Comparison of ENCODE assay signal across 13 cellular contexts in genomic region chr22:21591695-21592094, GRCh38. TPM values are rescaled to one million over a fixed set of nuclear protein-coding genes. Genes with fewer than 3 reads are reported as not detected.
DNase-seq lines count a peak whose midpoint lies in the region; ATAC-seq and TF ChIP-seq lines count a peak whose summit lies in the region.
"Had no signal": no experiment of that assay in that cellular context is flagged by ENCODE, and none has a peak within 500 bp of the region (broad histone marks: within the 10 kb centered on the region; RNA-seq: fewer than 3 reads in every experiment).

No MANE protein-coding gene starts in this region.

- TF ChIP-seq CTCF in C4-2B (conservative IDR thresholded peaks at IDR 0.05) (no peak), natural killer cell (IDR thresholded peaks at IDR 0.05) (no peak), uterus (IDR thresholded peaks at IDR 0.05) (no peak)

- no peak for TF ChIP-seq POLR2A in uterus (IDR thresholded peaks at IDR 0.05)

- H3K27ac Mint-ChIP-seq in central memory CD8-positive, alpha-beta T cell (ENCODE audit: low read depth), result peak overlapping the region; percentile 83
- peak overlapping the region; percentile 60 to 80 for H3K27ac Mint-ChIP-seq in natural killer cell

- intact Hi-C loops in natural killer cell (cut with micrococcal nuclease), result no loop called here
- intact Hi-C loops in uterus (cut with DNase I; ENCODE audit: low total_unique reads), result no loop called here

- ATAC-seq in central memory CD8-positive, alpha-beta T cell (replicated peaks; ENCODE audit: extremely low read depth, poor library complexity, severe bottlenecking), result no peak
- no peak for ATAC-seq in natural killer cell

- peaks cover 0 to 3% of the 10 kb centered on the region in 2 donors for H3K4me1 ChIP-seq in uterus

- no peaks in the 10 kb centered on the region for H3K27me3 Mint-ChIP-seq in central memory CD8-positive, alpha-beta T cell
- no peaks in the 10 kb centered on the region for H3K27me3 Mint-ChIP-seq in natural killer cell (ENCODE audit: low read depth in 2 of 2)

- peaks cover 36% of the 10 kb centered on the region for H3K36me3 Mint-ChIP-seq in central memory CD8-positive, alpha-beta T cell (ENCODE audit: insufficient read depth)
- no peaks in the 10 kb centered on the region for H3K36me3 Mint-ChIP-seq in natural killer cell

- H3K9me3 ChIP-seq in uterus, result no peaks in the 10 kb centered on the region

- H3K36me3 ChIP-seq in uterus, result no peaks in the 10 kb centered on the region

- no peaks in the 10 kb centered on the region for H3K9me3 Mint-ChIP-seq in central memory CD8-positive, alpha-beta T cell
- no peaks in the 10 kb centered on the region for H3K9me3 Mint-ChIP-seq in natural killer cell

- H3K4me1 Mint-ChIP-seq in central memory CD8-positive, alpha-beta T cell, result peaks cover 76% of the 10 kb centered on the region
- peaks cover 68 to 70% of the 10 kb centered on the region in 2 donors for H3K4me1 Mint-ChIP-seq in natural killer cell

- peak overlapping the region; percentile 29 for H3K4me3 Mint-ChIP-seq in central memory CD8-positive, alpha-beta T cell
- no peak overlapping the region for H3K4me3 Mint-ChIP-seq in natural killer cell

- H3K4me3 ChIP-seq in uterus, result no peak overlapping the region
- H3K4me3 ChIP-seq: GM23248 had no signal

- H3K27ac ChIP-seq in C4-2B (peak overlapping the region; percentile 22; the same call in 1 of the 2 replicates), uterus (no peak overlapping the region)
- H3K27ac ChIP-seq: GM23248, HL-60 had no signal

- H3K27me3 ChIP-seq in uterus, result no peaks in the 10 kb centered on the region

- DNase-seq in NCI-H2029 (lab: John Stamatoyannopoulos, UW), result peak; percentile 20
- DNase-seq in central memory CD8-positive, alpha-beta T cell (ENCODE audit: low spot score in 2 of 2), result no peak
- no peak for DNase-seq in natural killer cell
- no peak for DNase-seq in uterus
- no peak for DNase-seq in NCI-H774 (lab: John Stamatoyannopoulos, UW)
- no peak for DNase-seq in stimulated activated CD4-positive, alpha-beta T cell treated with anti-CD3 and anti-CD28 coated beads, Interleukin-2, amount 100 ng/mL, for 24 hours
- no peak for DNase-seq in stimulated activated CD4-positive, alpha-beta T cell treated with anti-CD3 and anti-CD28 coated beads, Interleukin-12 subunit alpha, Interleukin-12 subunit beta, amount 100 ng/mL, for 4 hours
- DNase-seq: GM23248, MM.1S, NCI-H226 had no signal

RNA-seq across cellular contexts. Expression of gene UBE2L3, which starts 24.2 kb away (rescaled TPM):
- 10 to 100 TPM; 30.7 to 39.8 (median 39.7) TPM for total RNA-seq in natural killer cell
- total RNA-seq in uterus, result 10 to 100 TPM; 12.1 to 41.6 (median 24.1) TPM

RNA-seq across cellular contexts. Expression of gene YDJC, which starts 38.1 kb away (rescaled TPM):
- total RNA-seq in natural killer cell, result 10 to 100 TPM; 20.5 to 24.4 (median 21.6) TPM
- 10 to 100 TPM; 10.9 to 42.5 (median 16.0) TPM for total RNA-seq in uterus

RNA-seq across cellular contexts. Expression of gene RIMBP3C, which starts 40.4 kb away (rescaled TPM):
- total RNA-seq in natural killer cell (1 to 10 TPM in 1 of 3 donors, under 1 TPM in 2; 0.35 to 1.0 (median 0.38) TPM), uterus (not detected)

RNA-seq across cellular contexts. Expression of gene CCDC116, which starts 40.9 kb away (rescaled TPM):
- total RNA-seq in natural killer cell (under 1 TPM in 1 of 3 donors, not detected in 2; 0.43 TPM), uterus (1 to 10 TPM in 2 of 4 donors, not detected in 2; 1.5 to 3.5 TPM)
- total RNA-seq: bronchial epithelial cell had no signal

RNA-seq across cellular contexts. Expression of gene SDF2L1, which starts 50.4 kb away (rescaled TPM):
- 10 to 100 TPM; 38.3 to 55.8 (median 40.3) TPM for total RNA-seq in natural killer cell
- 10 to 100 TPM in 2 of 4 donors, 1 to 10 TPM in 2; 1.8 to 22.4 (median 11.3) TPM for total RNA-seq in uterus
